ENCODE assay signal across 26 cellular contexts in the genomic region with DNA sequence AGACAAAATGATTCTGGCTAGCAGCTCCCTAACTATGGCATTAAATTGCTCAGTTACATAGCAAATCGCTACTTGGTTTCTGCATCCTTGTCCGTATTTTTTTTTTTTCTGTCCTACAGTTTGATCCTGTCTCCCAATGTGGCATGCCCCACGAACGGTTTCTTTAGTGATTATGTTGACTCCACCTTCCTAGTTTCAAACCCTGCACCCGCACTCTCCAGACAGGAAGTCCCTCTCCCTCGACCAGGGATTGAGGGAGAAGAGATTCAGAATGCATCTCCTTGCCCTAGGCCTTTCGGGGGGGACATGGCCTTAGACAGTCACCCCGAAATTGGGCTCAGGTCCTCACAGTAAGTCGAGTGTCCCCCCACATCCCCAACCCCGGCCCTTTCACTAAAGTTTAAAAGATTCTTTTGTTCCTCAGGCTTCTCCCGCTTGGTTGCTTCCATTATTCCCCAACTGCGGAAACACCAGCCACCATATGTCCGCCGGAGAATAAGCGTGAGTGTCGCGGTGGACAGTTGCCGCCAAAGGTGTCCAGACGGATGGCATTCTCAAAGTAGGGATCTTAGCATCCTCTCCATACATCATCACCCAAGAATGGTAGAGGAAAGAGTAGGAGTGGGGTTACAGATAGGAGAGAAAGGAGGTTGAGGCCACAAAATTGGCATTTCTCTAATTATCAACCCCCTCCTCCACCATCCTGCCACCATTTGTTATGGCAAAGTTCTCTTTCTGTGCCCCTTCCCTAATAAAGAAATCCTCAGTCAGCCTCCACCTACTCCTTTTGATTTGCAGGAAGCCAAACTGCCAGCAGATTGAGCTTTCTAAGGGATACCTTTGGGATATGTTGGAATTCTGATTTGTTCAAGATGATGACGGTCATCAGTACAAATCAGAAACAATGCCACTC. TPM values are rescaled to one million over a fixed set of nuclear protein-coding genes. Genes with fewer than 3 reads are reported as not detected.
"Had no signal": no experiment of that assay in that cellular context is flagged by ENCODE, and none has a peak within 500 bp of the region (broad histone marks: within the 10 kb centered on the region; RNA-seq: fewer than 3 reads in every experiment).

No MANE protein-coding gene starts in this region.

- H3K27ac Mint-ChIP-seq: activated CD4-positive, alpha-beta T cell treated with anti-CD3 and anti-CD28 coated beads, Interleukin-2, amount 10 ng/mL, durations not matched to agents 7 days and 5 days; dendritic cell treated with granulocyte-macrophage colony-stimulating factor and Interleukin-4, amounts not matched to agents 40 ng/mL and 50 ng/mL, for 4 days; effector memory CD8-positive, alpha-beta T cell; stimulated activated naive CD8-positive, alpha-beta T cell treated with anti-CD3 and anti-CD28 coated beads, Interleukin-15, Interleukin-2, amounts not matched to agents 100 ng/mL and 50 ng/mL, for 24 hours had no signal

- H3K36me3 ChIP-seq: heart left ventricle, prostate gland, right lobe of liver, upper lobe of left lung had no signal

- H3K4me3 ChIP-seq: prostate gland, right lobe of liver, upper lobe of left lung had no signal

- DNase-seq: activated CD4-positive, alpha-beta T cell treated with anti-CD3 and anti-CD28 coated beads, Interleukin-2, amount 10 ng/mL, durations not matched to agents 7 days and 5 days; activated CD4-positive, CD25-positive, alpha-beta regulatory T cell; activated effector memory CD4-positive, alpha-beta T cell treated with Interleukin-2 at 50 U/mL for 16 hours; activated naive CD4-positive, alpha-beta T cell treated with anti-CD3 and anti-CD28 coated beads, Interleukin-2, amount 50 U/mL, for 16 hours; activated T-cell treated with anti-CD3 and anti-CD28 coated beads, Interleukin-2, amount 50 U/mL, for 1 hour; effector memory CD8-positive, alpha-beta T cell; heart left ventricle; naive thymus-derived CD4-positive, alpha-beta T cell; occipital lobe; right lobe of liver had no signal

- FAIRE-seq: astrocyte, bronchial epithelial cell, frontal cortex, islet of Langerhans had no signal

- H3K4me1 ChIP-seq: prostate gland had no signal

- H3K9me3 Mint-ChIP-seq: dendritic cell treated with granulocyte-macrophage colony-stimulating factor and Interleukin-4, amounts not matched to agents 40 ng/mL and 50 ng/mL, for 4 days; effector memory CD8-positive, alpha-beta T cell; stimulated activated naive CD8-positive, alpha-beta T cell treated with anti-CD3 and anti-CD28 coated beads, Interleukin-15, Interleukin-2, amounts not matched to agents 100 ng/mL and 50 ng/mL, for 24 hours; T-helper 2 cell treated with Interferon-gamma antibody and Interleukin-4, amounts not matched to agents 5 μg/mL and 100 μg/mL, for 36 hours had no signal

- ATAC-seq: effector memory CD8-positive, alpha-beta T cell; heart left ventricle; left lobe of liver; naive thymus-derived CD4-positive, alpha-beta T cell; right lobe of liver had no signal

- H3K9me3 ChIP-seq: heart left ventricle, prostate gland, right lobe of liver, upper lobe of left lung had no signal

- H3K27ac ChIP-seq: heart left ventricle, prostate gland, right lobe of liver, upper lobe of left lung had no signal

- H3K4me3 Mint-ChIP-seq: activated CD4-positive, alpha-beta T cell treated with anti-CD3 and anti-CD28 coated beads, Interleukin-2, amount 10 ng/mL, durations not matched to agents 7 days and 5 days; dendritic cell treated with granulocyte-macrophage colony-stimulating factor and Interleukin-4, amounts not matched to agents 40 ng/mL and 50 ng/mL, for 4 days; effector memory CD8-positive, alpha-beta T cell; stimulated activated naive CD8-positive, alpha-beta T cell treated with anti-CD3 and anti-CD28 coated beads, Interleukin-15, Interleukin-2, amounts not matched to agents 100 ng/mL and 50 ng/mL, for 24 hours had no signal

RNA-seq across cellular contexts. Expression of gene EVX1, which starts 7.4 kb away (rescaled TPM):
- total RNA-seq: activated CD4-positive, alpha-beta T cell treated with anti-CD3 and anti-CD28 coated beads, Interleukin-2, amount 10 ng/mL, durations not matched to agents 7 days and 5 days; activated CD8-positive, alpha-beta memory T cell treated with anti-CD3 and anti-CD28 coated beads for 36 hours; astrocyte; bronchial epithelial cell; cerebellum; epithelial cell of proximal tubule; frontal cortex; heart left ventricle; left lobe of liver; lung microvascular endothelial cell; mononuclear cell; occipital lobe; right lobe of liver; temporal lobe; upper lobe of left lung had no signal
- polyA plus RNA-seq: heart left ventricle; naive thymus-derived CD4-positive, alpha-beta T cell had no signal

RNA-seq across cellular contexts. Expression of gene HOXA13, which starts 50.1 kb away (rescaled TPM):
- total RNA-seq: activated CD4-positive, alpha-beta T cell treated with anti-CD3 and anti-CD28 coated beads, Interleukin-2, amount 10 ng/mL, durations not matched to agents 7 days and 5 days; activated CD8-positive, alpha-beta memory T cell treated with anti-CD3 and anti-CD28 coated beads for 36 hours; astrocyte; cerebellum; epithelial cell of proximal tubule; frontal cortex; heart left ventricle; lung microvascular endothelial cell; naive thymus-derived CD4-positive, alpha-beta T cell; occipital lobe; right lobe of liver; temporal lobe; upper lobe of left lung had no signal
- polyA plus RNA-seq: heart left ventricle; naive thymus-derived CD4-positive, alpha-beta T cell had no signal
